Comparison of ENCODE assay signal across 10 cellular contexts in the genomic region with DNA sequence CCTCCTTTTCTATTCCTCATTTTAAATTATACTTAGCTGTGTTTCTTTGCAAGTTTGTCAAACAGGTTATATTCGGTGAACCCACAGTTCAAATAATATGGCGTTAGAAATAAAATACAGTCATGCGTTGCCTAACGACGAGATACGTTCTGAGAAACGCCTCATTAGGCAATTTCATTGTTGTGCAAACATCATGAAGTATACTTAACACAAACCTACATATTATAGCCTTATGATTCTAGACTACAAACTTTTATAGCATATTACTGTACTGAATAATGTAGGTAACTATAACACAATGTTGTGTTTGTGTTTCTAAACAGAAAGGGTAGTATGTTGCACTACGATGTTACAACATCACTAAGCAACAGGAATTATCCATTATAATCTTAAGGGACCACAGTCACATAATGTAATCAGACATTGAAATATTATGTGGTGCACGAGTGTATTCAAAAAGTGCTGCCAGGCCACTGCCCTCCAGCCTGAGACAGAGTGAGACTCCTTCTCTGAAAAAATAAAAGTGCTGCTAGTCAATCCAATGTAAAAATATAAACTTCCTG. TPM values are rescaled to one million over a fixed set of nuclear protein-coding genes. Genes with fewer than 3 reads are reported as not detected.
DNase-seq lines count a peak whose midpoint lies in the region; ATAC-seq, FAIRE-seq and TF ChIP-seq lines count a peak whose summit lies in the region.
"Had no signal": no experiment of that assay in that cellular context is flagged by ENCODE, and none has a peak within 500 bp of the region (broad histone marks: within the 10 kb centered on the region; RNA-seq: fewer than 3 reads in every experiment).

No MANE protein-coding gene starts in this region.

- no peaks in the 10 kb centered on the region for H4K20me1 ChIP-seq in IMR-90 (ENCODE audit: insufficient read depth, low read length)

- no peak overlapping the region for H3K18ac ChIP-seq in IMR-90 (ENCODE audit: low read depth, low read length)

- DNase-seq in IMR-90 (peak; percentile 2), NCI-H2029 treated with DMSO at 0.1 percent for 48 hours (lab: John Stamatoyannopoulos, UW) (peak; percentile 61), pancreas (no peak), NCI-H2227 treated with DMSO at 0.1 percent for 48 hours (lab: John Stamatoyannopoulos, UW) (no peak), hepatic stellate cell (ENCODE audit: low spot score) (no peak)
- DNase-seq: effector memory CD4-positive, alpha-beta T cell; T-helper 9 cell had no signal

- H3K9me3 ChIP-seq in IMR-90 (ENCODE audit: control insufficient read depth, insufficient read depth, low read length) (no peaks in the 10 kb centered on the region), pancreas (no peaks in the 10 kb centered on the region)

- peak overlapping the region in 1 of 2 experiments; percentile 62; a peak in 1 of 4 replicates for H4K8ac ChIP-seq in IMR-90 (ENCODE audit: low read depth in 2 of 2, low read length in 2 of 2)

- no peak overlapping the region for H3K56ac ChIP-seq in IMR-90 (ENCODE audit: extremely low read depth, insufficient read depth, low read length)

- no CpG with 5 or more reads among the region's 9 CpGs for WGBS in IMR-90 (ENCODE audit: extremely low coverage in 2 of 2, insufficient read length in 1 of 2), 2 experiments
- WGBS in pancreas, 2 donors: 77 to 81% methylated on average over 9 of the region's 9 CpGs

- dilution Hi-C loops in IMR-90 (cut with HindIII; ENCODE audit: low sequenced_read_pairs, unreplicated experiment): no loop called here

- intact Hi-C loops in IMR-90 (cut with micrococcal nuclease): loop anchor here (5.0 kb wide), 1 partner anchor 656 kb away; the partner anchor contains the start of gene NIPSNAP3A
- intact Hi-C loops in pancreas (cut with DNase I): no loop called here

- in situ Hi-C loops in IMR-90 (cut with MboI; ENCODE audit: low sequenced_read_pairs): no loop called here

- peaks cover 20 to 22% of the 10 kb centered on the region in 2 experiments for H3K79me1 ChIP-seq in IMR-90 (ENCODE audit: low read depth in 1 of 2, low read length in 2 of 2)

- peak overlapping the region; percentile 86 for H2BK5ac ChIP-seq in IMR-90 (ENCODE audit: low read depth, low read length, poor library complexity, severe bottlenecking)

- H3K27me3 ChIP-seq in IMR-90 (ENCODE audit: control insufficient read depth, insufficient read depth, low read length): no peaks in the 10 kb centered on the region
- H3K27me3 ChIP-seq in pancreas: no peaks in the 10 kb centered on the region

- 0 out of 2 replicates have a peak overlapping the region, but pooled peaks have one; percentile 18 for H2BK20ac ChIP-seq in IMR-90 (ENCODE audit: low read depth, low read length)

- H3K4ac ChIP-seq in IMR-90 (ENCODE audit: low read depth, low read length): no peak overlapping the region

- ATAC-seq in IMR-90 (ENCODE audit: low read depth) (no peak), pancreas (no peak), GM19395 (IDR thresholded peaks at IDR 0.05; ENCODE audit: unreplicated experiment) (no peak), HG03354 (IDR thresholded peaks at IDR 0.05; ENCODE audit: poor library complexity, severe bottlenecking, unreplicated experiment) (no peak)

- no peaks in the 10 kb centered on the region for H3K36me3 ChIP-seq in IMR-90 (ENCODE audit: control insufficient read depth, insufficient read depth, low read length)
- H3K36me3 ChIP-seq in pancreas: no peaks in the 10 kb centered on the region

- FAIRE-seq in colon (lab: Jason Lieb, UNC) (peak; percentile 85), pancreas (lab: Jason Lieb, UNC) (peak; percentile 79)

- no peak overlapping the region for H3K14ac ChIP-seq in IMR-90 (replicated peaks; ENCODE audit: low read depth, low read length)

- POLR2A ChIA-PET in IMR-90 (lab: Charles Lee; ENCODE audit: unreplicated experiment): interaction anchor here (0.6 kb wide), 1 partner anchor 88 kb away, joined by 3 read pairs; no protein-coding TSS in a partner anchor

- H3K9ac ChIP-seq in IMR-90 (ENCODE audit: low read depth, low read length): peak overlapping the region; percentile 58; the same call in 1 of the 2 replicates

- H2AK9ac ChIP-seq in IMR-90 (replicated peaks; ENCODE audit: low read depth, low read length, poor library complexity): no peak overlapping the region

- no peak overlapping the region for H2AK5ac ChIP-seq in IMR-90 (ENCODE audit: low read depth, low read length)

- H3K4me1 ChIP-seq in IMR-90 (ENCODE audit: control insufficient read depth, insufficient read depth, low read length) (peaks cover 3% of the 10 kb centered on the region), pancreas (peaks cover 3 to 11% (median 10%) of the 10 kb centered on the region in 3 donors)

- TF ChIP-seq POLR2A in IMR-90 (IDR thresholded peaks at IDR 0.05; ENCODE audit: low read depth, low read length): no peak

- CTCF ChIA-PET in IMR-90 (lab: Yijun Ruan, JAX): interaction anchor here (0.6 to 2.0 kb wide), 7 partner anchors 9 to 1048 kb away, joined by 3 to 6 read pairs (median 3); no protein-coding TSS in a partner anchor

- H3K4me3 ChIP-seq in IMR-90 (ENCODE audit: insufficient read depth, low read depth, low read length) (no peak overlapping the region), pancreas (no peak overlapping the region)

- no peak overlapping the region; the same call in 1 of the 2 replicates for H2BK120ac ChIP-seq in IMR-90 (ENCODE audit: low read depth, low read length)

- H3K27ac ChIP-seq in IMR-90 (ENCODE audit: insufficient read depth, low read length): peak overlapping the region; percentile 58; the same call in 1 of the 2 replicates
- H3K27ac ChIP-seq in pancreas: no peak overlapping the region

- TF ChIP-seq CTCF in IMR-90 (conservative IDR thresholded peaks at IDR 0.05; ENCODE audit: low read depth, low read length): no peak
- no peak for TF ChIP-seq CTCF in pancreas (IDR thresholded peaks at IDR 0.05)

- H4K91ac ChIP-seq in IMR-90 (ENCODE audit: insufficient read depth, low read depth, low read length): no peak overlapping the region

- no peak for TF ChIP-seq RAD21 in IMR-90 (IDR thresholded peaks at IDR 0.05; ENCODE audit: low read length)

- H2BK15ac ChIP-seq in IMR-90 (ENCODE audit: low read depth, low read length): no peak overlapping the region

- H4K5ac ChIP-seq in IMR-90 (ENCODE audit: low read depth, low read length): no peak overlapping the region

- no peak overlapping the region for H3K23ac ChIP-seq in IMR-90 (ENCODE audit: low read depth, low read length)

- no TSS peak for BruUV-seq in IMR-90 (replicated peaks; lab: Mats Ljungman, UMichigan)

- H3K9me1 ChIP-seq in IMR-90 (ENCODE audit: insufficient read depth, low read length): no peaks in the 10 kb centered on the region; the same call in 1 of the 2 replicates

- peak overlapping the region; percentile 59; the same call in 1 of the 2 replicates for H3K4me2 ChIP-seq in IMR-90 (ENCODE audit: low read depth, low read length)

- H2AFZ ChIP-seq in IMR-90 (replicated peaks; ENCODE audit: low read length, poor library complexity): no peak overlapping the region

TF ChIP-seq in IMR-90, 13 proteins besides CTCF, POLR2A, EP300 and RAD21:
- TF ChIP-seq MXI1 (IDR thresholded peaks at IDR 0.05; ENCODE audit: borderline replicate concordance, low read depth, low read length) (no peak), USF2 (IDR thresholded peaks at IDR 0.05; ENCODE audit: low read depth, low read length) (no peak), RFX5 (IDR thresholded peaks at IDR 0.05; ENCODE audit: low read depth, low read length) (no peak), NFE2L2 (IDR thresholded peaks at IDR 0.05; ENCODE audit: low read depth, low read length) (no peak), BHLHE40 (IDR thresholded peaks at IDR 0.05; ENCODE audit: low read depth, low read length) (no peak), RCOR1 (IDR thresholded peaks at IDR 0.05; ENCODE audit: insufficient replicate concordance, low read length) (no peak), FOS (IDR thresholded peaks at IDR 0.05; ENCODE audit: low read depth, low read length) (no peak), CEBPB (IDR thresholded peaks at IDR 0.05; ENCODE audit: low read depth, low read length) (peak; percentile 45; the same call in 1 of the 2 replicates)
- TF ChIP-seq, protein P1, sequence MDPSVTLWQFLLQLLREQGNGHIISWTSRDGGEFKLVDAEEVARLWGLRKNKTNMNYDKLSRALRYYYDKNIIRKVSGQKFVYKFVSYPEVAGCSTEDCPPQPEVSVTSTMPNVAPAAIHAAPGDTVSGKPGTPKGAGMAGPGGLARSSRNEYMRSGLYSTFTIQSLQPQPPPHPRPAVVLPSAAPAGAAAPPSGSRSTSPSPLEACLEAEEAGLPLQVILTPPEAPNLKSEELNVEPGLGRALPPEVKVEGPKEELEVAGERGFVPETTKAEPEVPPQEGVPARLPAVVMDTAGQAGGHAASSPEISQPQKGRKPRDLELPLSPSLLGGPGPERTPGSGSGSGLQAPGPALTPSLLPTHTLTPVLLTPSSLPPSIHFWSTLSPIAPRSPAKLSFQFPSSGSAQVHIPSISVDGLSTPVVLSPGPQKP (IDR thresholded peaks at IDR 0.05; ENCODE audit: borderline replicate concordance, low read depth, low read length): no peak

RNA-seq across cellular contexts. Expression of gene SMC2, which starts 3.0 kb away (rescaled TPM):
- 12.4 and 21.4 TPM in 2 replicates for total RNA-seq in IMR-90 (2012; rRNA removed)
- 4.1 and 4.9 TPM in 2 replicates for polyA plus RNA-seq in IMR-90 (2012; rRNA removed)
- 0.42 and 0.67 TPM in 2 replicates for polyA plus RNA-seq in IMR-90 (2012; cell fraction: cytosol; rRNA removed)
- polyA plus RNA-seq in IMR-90 (2012; cell fraction: nucleus; rRNA removed; ENCODE audit: low replicate concordance): 0.27 and 2.8 TPM in 2 replicates
- total RNA-seq in pancreas: 1 to 10 TPM; 1.5 to 4.4 (median 3.1) TPM
- polyA plus RNA-seq in pancreas: 1 to 10 TPM in 1 of 2 donors, under 1 TPM in 1; 0.68 to 1.7 TPM

Comparison
In these comparisons a context has a peak if more than half of its experiments do, and no peak if none do; other contexts are left out.
1. DNase-seq: peak in IMR-90 (single experiment) and NCI-H2029 treated with DMSO at 0.1 percent for 48 hours (single experiment); none in pancreas (0 of 6), NCI-H2227 treated with DMSO at 0.1 percent for 48 hours (single experiment) and hepatic stellate cell (single experiment).